Comparison of ENCODE assay signal across 11 cellular contexts in genomic region chr4:53962516-53963225, GRCh38.
A peak's percentile ranks its signal among the peaks of the same experiment; 100 is the strongest.
DNase-seq lines count a peak whose midpoint lies in the region; ATAC-seq, FAIRE-seq and TF ChIP-seq lines count a peak whose summit lies in the region.
"Had no signal": no experiment of that assay in that cellular context is flagged by ENCODE, and none has a peak within 500 bp of the region (broad histone marks: within the 10 kb centered on the region; RNA-seq: fewer than 3 reads in every experiment).

No MANE protein-coding gene starts in this region.

- H3K27ac Mint-ChIP-seq in MCF 10A (ENCODE audit: low read depth, unreplicated experiment) (peak overlapping the region; percentile 53), T-cell (no peak overlapping the region)
- H3K27ac Mint-ChIP-seq: naive thymus-derived CD4-positive, alpha-beta T cell had no signal

- H3K27me3 Mint-ChIP-seq in MCF 10A (ENCODE audit: insufficient read depth, unreplicated experiment) (no peaks in the 10 kb centered on the region), T-cell (no peaks in the 10 kb centered on the region)
- H3K27me3 Mint-ChIP-seq: naive thymus-derived CD4-positive, alpha-beta T cell had no signal

- H3K27me3 ChIP-seq in kidney epithelial cell (ENCODE audit: control insufficient read depth, insufficient read depth, low read length), result no peaks in the 10 kb centered on the region

- peaks cover 23% of the 10 kb centered on the region for H3K4me1 Mint-ChIP-seq in MCF 10A (ENCODE audit: insufficient read depth, unreplicated experiment)
- H3K4me1 Mint-ChIP-seq in T-cell, result no peaks in the 10 kb centered on the region
- H3K4me1 Mint-ChIP-seq: naive thymus-derived CD4-positive, alpha-beta T cell had no signal

- peaks cover 6% of the 10 kb centered on the region for H3K36me3 Mint-ChIP-seq in MCF 10A (ENCODE audit: insufficient read depth, unreplicated experiment)
- no peaks in the 10 kb centered on the region for H3K36me3 Mint-ChIP-seq in T-cell
- H3K36me3 Mint-ChIP-seq: naive thymus-derived CD4-positive, alpha-beta T cell had no signal

- in situ Hi-C loops in GM13976 (cut with MboI; ENCODE audit: low sequenced_read_pairs, unreplicated experiment), result no loop called here

- no peak overlapping the region for H3K4me3 ChIP-seq in kidney epithelial cell (ENCODE audit: low read depth, low read length)

- ATAC-seq in T-cell (replicated peaks in 1 of 4) (no peak), HG02798 (IDR thresholded peaks at IDR 0.05; ENCODE audit: poor library complexity, unreplicated experiment) (no peak)
- ATAC-seq: naive thymus-derived CD4-positive, alpha-beta T cell had no signal

- FAIRE-seq in HTR-8/SVneo (lab: Jason Lieb, UNC), result no peak

- intact Hi-C loops in MCF 10A (cut with micrococcal nuclease), result no loop called here

- no peak for TF ChIP-seq CTCF in MCF 10A (IDR thresholded peaks at IDR 0.05; ENCODE audit: unreplicated experiment)
- TF ChIP-seq CTCF in kidney epithelial cell (IDR thresholded peaks at IDR 0.05; ENCODE audit: insufficient read depth, low read length, poor library complexity, severe bottlenecking), result no peak
- TF ChIP-seq CTCF in GM13976 (IDR thresholded peaks at IDR 0.05; ENCODE audit: borderline replicate concordance, control extremely low read depth, extremely low read depth, insufficient read depth, missing control alignments), result no peak

- DNase-seq in AG08396 (ENCODE audit: low spot score) (peak; percentile 47), HTR-8/SVneo (ENCODE audit: insufficient read length, low spot score) (peak; percentile 8), MCF 10A (ENCODE audit: unreplicated experiment) (no peak), kidney epithelial cell (ENCODE audit: low read depth) (peak; percentile 45), NCI-H2196 (lab: John Stamatoyannopoulos, UW; ENCODE audit: unreplicated experiment) (no peak), T-cell (no peak), GM13976 (ENCODE audit: low spot score) (no peak)
- DNase-seq: anterior cingulate cortex; naive thymus-derived CD4-positive, alpha-beta T cell; NCI-H2171 treated with DMSO at 0.1 percent for 48 hours had no signal

- H3K4me3 Mint-ChIP-seq in MCF 10A (ENCODE audit: unreplicated experiment), result no peak overlapping the region
- no peak overlapping the region for H3K4me3 Mint-ChIP-seq in T-cell
- H3K4me3 Mint-ChIP-seq: naive thymus-derived CD4-positive, alpha-beta T cell had no signal

- H3K36me3 ChIP-seq in kidney epithelial cell (ENCODE audit: control insufficient read depth, insufficient read depth, low read length), result no peaks in the 10 kb centered on the region

- POLR2A ChIA-PET in MCF 10A (lab: Yijun Ruan, JAX), result interaction anchor here (0.8 to 1.1 kb wide), 3 partner anchors 14 to 89 kb away, joined by 3 to 7 read pairs (median 3); no protein-coding TSS in a partner anchor
- POLR2A ChIA-PET in T-cell (lab: Charles Lee), result no interaction called here

- H3K9me3 Mint-ChIP-seq in MCF 10A (ENCODE audit: unreplicated experiment), result no peaks in the 10 kb centered on the region
- H3K9me3 Mint-ChIP-seq in T-cell, result no peaks in the 10 kb centered on the region
- H3K9me3 Mint-ChIP-seq: naive thymus-derived CD4-positive, alpha-beta T cell had no signal

- BruUV-seq in MCF 10A (replicated peaks; lab: Mats Ljungman, UMichigan), result no TSS peak

- CTCF ChIA-PET in MCF 10A (lab: Yijun Ruan, JAX), result interaction anchor here (0.6 to 1.0 kb wide), 3 partner anchors 8 to 256 kb away, joined by 3 to 4 read pairs (median 3); no protein-coding TSS in a partner anchor
- CTCF ChIA-PET in T-cell (lab: Charles Lee), result no interaction called here

Comparison
In these comparisons a context has a peak if more than half of its experiments do, and no peak if none do; other contexts are left out.
1. DNase-seq: peak in AG08396 (single experiment), HTR-8/SVneo (single experiment) and kidney epithelial cell (single experiment); none in MCF 10A (single experiment), NCI-H2196 (single experiment), T-cell (0 of 34) and GM13976 (single experiment).